In the genomic region with DNA sequence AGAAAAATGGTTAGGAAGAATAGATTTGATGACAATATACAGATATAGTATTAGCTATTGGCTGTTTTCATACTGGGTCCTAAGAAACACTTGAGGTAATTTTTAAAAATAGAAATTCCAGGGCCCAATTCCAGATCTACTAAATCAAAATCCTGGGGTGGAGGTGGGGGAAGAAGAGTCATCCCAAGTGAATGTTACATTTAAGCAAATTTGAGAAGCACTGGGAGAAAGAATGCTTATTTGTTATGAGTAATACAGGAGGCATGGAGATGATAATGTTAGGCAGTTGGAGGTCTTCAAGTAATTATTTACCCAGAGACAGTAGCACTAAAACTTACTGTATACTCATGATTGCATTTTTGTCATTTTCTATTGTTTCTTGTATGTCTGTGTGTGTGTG, we compare ENCODE assay signal across 14 cellular contexts.
DNase-seq lines count a peak whose midpoint lies in the region; ATAC-seq, FAIRE-seq and TF ChIP-seq lines count a peak whose summit lies in the region.
"Had no signal": no experiment of that assay in that cellular context is flagged by ENCODE, and none has a peak within 500 bp of the region (broad histone marks: within the 10 kb centered on the region; RNA-seq: fewer than 3 reads in every experiment).

No MANE protein-coding gene starts in this region.

- DNase-seq in ELR (ENCODE audit: low read depth) (peak; percentile 95), RWPE2 (ENCODE audit: low spot score) (no peak), fibroblast of gingiva (ENCODE audit: low read depth) (peak; percentile 79), pancreas (no peak), amygdala (lab: John Stamatoyannopoulos, UW) (no peak), NAMALWA (ENCODE audit: low spot score) (no peak), transverse colon (no peak)
- DNase-seq: activated naive CD4-positive, alpha-beta T cell treated with anti-CD3 and anti-CD28 coated beads, Interleukin-2, amount 10 ng/mL, durations not matched to agents 7 days and 5 days; Calu3; NCI-H1092 treated with DMSO at 0.1 percent for 48 hours; uterus had no signal

- H3K27ac ChIP-seq in RWPE2 (ENCODE audit: poor library complexity, severe bottlenecking) (peak overlapping the region; percentile 56), pancreas (no peak overlapping the region), transverse colon (peak overlapping the region in 1 of 4 donors; percentile 6)
- H3K27ac ChIP-seq: HL-60, uterus had no signal

- peak; percentile 90 for ATAC-seq in RWPE2 (ENCODE audit: low read depth)
- ATAC-seq in pancreas, result peak in 3 of 4 donors; percentile 18 to 27 (median 25)
- ATAC-seq in GM21515 (IDR thresholded peaks at IDR 0.05; ENCODE audit: unreplicated experiment), result no peak
- ATAC-seq: GM12878 had no signal

- in situ Hi-C loops in transverse colon (cut with MboI; ENCODE audit: low pct_ligation_motif_present in 1 of 4, low pct_unique_long_range_greater_than_20kb in 1 of 4, low sequenced_read_pairs in 3 of 4), result no loop called here

- no peak for TF ChIP-seq EP300 in transverse colon (IDR thresholded peaks at IDR 0.05; ENCODE audit: low read depth)

- TF ChIP-seq CTCF in RWPE2 (IDR thresholded peaks at IDR 0.05; ENCODE audit: poor library complexity, severe bottlenecking), result no peak
- TF ChIP-seq CTCF in pancreas (IDR thresholded peaks at IDR 0.05), result no peak
- no peak for TF ChIP-seq CTCF in transverse colon (IDR thresholded peaks at IDR 0.05)

- H3K27me3 ChIP-seq in RWPE2 (ENCODE audit: insufficient read depth, poor library complexity, severe bottlenecking) (no peaks in the 10 kb centered on the region), pancreas (no peaks in the 10 kb centered on the region), transverse colon (no peaks in the 10 kb centered on the region)
- H3K27me3 ChIP-seq: uterus had no signal

- peaks cover 39% of the 10 kb centered on the region for H3K4me1 ChIP-seq in RWPE2 (ENCODE audit: insufficient read depth, poor library complexity, severe bottlenecking)
- peaks cover 0 to 7% (median 0%) of the 10 kb centered on the region in 3 donors for H3K4me1 ChIP-seq in pancreas
- H3K4me1 ChIP-seq in transverse colon, result peaks cover 4 to 32% (median 17%) of the 10 kb centered on the region in 4 donors
- H3K4me1 ChIP-seq: uterus had no signal

- no peak for FAIRE-seq in pancreas (lab: Jason Lieb, UNC)
- FAIRE-seq: GM12878 had no signal

- TF ChIP-seq POLR2A in transverse colon (IDR thresholded peaks at IDR 0.05), result no peak

- intact Hi-C loops in pancreas (cut with DNase I) (no loop called here), transverse colon (cut with DNase I; ENCODE audit: low total_unique reads) (no loop called here)

- H3K4me3 ChIP-seq in RWPE2 (ENCODE audit: severe bottlenecking) (no peak overlapping the region), pancreas (no peak overlapping the region), transverse colon (no peak overlapping the region)
- H3K4me3 ChIP-seq: GM12878, uterus had no signal

- no peaks in the 10 kb centered on the region for H3K9me3 ChIP-seq in RWPE2 (ENCODE audit: severe bottlenecking)
- no peaks in the 10 kb centered on the region for H3K9me3 ChIP-seq in pancreas
- no peaks in the 10 kb centered on the region for H3K9me3 ChIP-seq in transverse colon
- H3K9me3 ChIP-seq: uterus had no signal

- H3K36me3 ChIP-seq in RWPE2 (ENCODE audit: low read depth) (no peaks in the 10 kb centered on the region), pancreas (no peaks in the 10 kb centered on the region), transverse colon (no peaks in the 10 kb centered on the region)
- H3K36me3 ChIP-seq: uterus had no signal

Comparison
In these comparisons a context has a peak if more than half of its experiments do, and no peak if none do; other contexts are left out.
1. DNase-seq: peak in ELR (single experiment) and fibroblast of gingiva (single experiment); none in RWPE2 (single experiment), pancreas (0 of 6), amygdala (0 of 56), NAMALWA (single experiment) and transverse colon (single experiment).